ENCODE assay signal across 1 cellular context in genomic region chr19:6516659-6517291, GRCh38.
TF ChIP-seq lines count a peak whose summit lies in the region.

No MANE protein-coding gene starts in this region.

TF ChIP-seq in HepG2, 621 proteins besides CTCF, POLR2A, EP300 and RAD21 (continued from another document and continues in another):
- TF ChIP-seq, protein P1, sequence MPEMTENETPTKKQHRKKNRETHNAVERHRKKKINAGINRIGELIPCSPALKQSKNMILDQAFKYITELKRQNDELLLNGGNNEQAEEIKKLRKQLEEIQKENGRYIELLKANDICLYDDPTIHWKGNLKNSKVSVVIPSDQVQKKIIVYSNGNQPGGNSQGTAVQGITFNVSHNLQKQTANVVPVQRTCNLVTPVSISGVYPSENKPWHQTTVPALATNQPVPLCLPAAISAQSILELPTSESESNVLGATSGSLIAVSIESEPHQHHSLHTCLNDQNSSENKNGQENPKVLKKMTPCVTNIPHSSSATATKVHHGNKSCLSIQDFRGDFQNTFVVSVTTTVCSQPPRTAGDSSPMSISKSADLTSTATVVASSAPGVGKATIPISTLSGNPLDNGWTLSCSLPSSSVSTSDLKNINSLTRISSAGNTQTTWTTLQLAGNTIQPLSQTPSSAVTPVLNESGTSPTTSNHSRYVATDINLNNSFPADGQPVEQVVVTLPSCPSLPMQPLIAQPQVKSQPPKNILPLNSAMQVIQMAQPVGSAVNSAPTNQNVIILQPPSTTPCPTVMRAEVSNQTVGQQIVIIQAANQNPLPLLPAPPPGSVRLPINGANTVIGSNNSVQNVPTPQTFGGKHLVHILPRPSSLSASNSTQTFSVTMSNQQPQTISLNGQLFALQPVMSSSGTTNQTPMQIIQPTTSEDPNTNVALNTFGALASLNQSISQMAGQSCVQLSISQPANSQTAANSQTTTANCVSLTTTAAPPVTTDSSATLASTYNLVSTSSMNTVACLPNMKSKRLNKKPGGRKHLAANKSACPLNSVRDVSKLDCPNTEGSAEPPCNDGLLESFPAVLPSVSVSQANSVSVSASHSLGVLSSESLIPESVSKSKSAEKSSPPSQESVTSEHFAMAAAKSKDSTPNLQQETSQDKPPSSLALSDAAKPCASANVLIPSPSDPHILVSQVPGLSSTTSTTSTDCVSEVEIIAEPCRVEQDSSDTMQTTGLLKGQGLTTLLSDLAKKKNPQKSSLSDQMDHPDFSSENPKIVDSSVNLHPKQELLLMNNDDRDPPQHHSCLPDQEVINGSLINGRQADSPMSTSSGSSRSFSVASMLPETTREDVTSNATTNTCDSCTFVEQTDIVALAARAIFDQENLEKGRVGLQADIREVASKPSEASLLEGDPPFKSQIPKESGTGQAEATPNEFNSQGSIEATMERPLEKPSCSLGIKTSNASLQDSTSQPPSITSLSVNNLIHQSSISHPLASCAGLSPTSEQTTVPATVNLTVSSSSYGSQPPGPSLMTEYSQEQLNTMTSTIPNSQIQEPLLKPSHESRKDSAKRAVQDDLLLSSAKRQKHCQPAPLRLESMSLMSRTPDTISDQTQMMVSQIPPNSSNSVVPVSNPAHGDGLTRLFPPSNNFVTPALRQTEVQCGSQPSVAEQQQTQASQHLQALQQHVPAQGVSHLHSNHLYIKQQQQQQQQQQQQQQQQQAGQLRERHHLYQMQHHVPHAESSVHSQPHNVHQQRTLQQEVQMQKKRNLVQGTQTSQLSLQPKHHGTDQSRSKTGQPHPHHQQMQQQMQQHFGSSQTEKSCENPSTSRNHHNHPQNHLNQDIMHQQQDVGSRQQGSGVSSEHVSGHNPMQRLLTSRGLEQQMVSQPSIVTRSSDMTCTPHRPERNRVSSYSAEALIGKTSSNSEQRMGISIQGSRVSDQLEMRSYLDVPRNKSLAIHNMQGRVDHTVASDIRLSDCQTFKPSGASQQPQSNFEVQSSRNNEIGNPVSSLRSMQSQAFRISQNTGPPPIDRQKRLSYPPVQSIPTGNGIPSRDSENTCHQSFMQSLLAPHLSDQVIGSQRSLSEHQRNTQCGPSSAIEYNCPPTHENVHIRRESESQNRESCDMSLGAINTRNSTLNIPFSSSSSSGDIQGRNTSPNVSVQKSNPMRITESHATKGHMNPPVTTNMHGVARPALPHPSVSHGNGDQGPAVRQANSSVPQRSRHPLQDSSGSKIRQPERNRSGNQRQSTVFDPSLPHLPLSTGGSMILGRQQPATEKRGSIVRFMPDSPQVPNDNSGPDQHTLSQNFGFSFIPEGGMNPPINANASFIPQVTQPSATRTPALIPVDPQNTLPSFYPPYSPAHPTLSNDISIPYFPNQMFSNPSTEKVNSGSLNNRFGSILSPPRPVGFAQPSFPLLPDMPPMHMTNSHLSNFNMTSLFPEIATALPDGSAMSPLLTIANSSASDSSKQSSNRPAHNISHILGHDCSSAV (CRISPR knock-in tag; IDR thresholded peaks at IDR 0.05; ENCODE audit: borderline replicate concordance) = no peak
- TF ChIP-seq TAF1 (CRISPR knock-in tag; IDR thresholded peaks at IDR 0.05) = no peak
- TF ChIP-seq, protein P2, sequence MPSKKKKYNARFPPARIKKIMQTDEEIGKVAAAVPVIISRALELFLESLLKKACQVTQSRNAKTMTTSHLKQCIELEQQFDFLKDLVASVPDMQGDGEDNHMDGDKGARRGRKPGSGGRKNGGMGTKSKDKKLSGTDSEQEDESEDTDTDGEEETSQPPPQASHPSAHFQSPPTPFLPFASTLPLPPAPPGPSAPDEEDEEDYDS (CRISPR knock-in tag; IDR thresholded peaks at IDR 0.05) = peak; percentile 38; the same call in 1 of the 2 replicates
- TF ChIP-seq, protein P3, sequence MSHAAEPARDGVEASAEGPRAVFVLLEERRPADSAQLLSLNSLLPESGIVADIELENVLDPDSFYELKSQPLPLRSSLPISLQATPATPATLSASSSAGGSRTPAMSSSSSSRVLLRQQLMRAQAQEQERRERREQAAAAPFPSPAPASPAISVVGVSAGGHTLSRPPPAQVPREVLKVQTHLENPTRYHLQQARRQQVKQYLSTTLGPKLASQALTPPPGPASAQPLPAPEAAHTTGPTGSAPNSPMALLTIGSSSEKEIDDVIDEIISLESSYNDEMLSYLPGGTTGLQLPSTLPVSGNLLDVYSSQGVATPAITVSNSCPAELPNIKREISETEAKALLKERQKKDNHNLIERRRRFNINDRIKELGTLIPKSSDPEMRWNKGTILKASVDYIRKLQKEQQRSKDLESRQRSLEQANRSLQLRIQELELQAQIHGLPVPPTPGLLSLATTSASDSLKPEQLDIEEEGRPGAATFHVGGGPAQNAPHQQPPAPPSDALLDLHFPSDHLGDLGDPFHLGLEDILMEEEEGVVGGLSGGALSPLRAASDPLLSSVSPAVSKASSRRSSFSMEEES (CRISPR knock-in tag; IDR thresholded peaks at IDR 0.05) = no peak
- TF ChIP-seq DZIP1 (CRISPR knock-in tag; IDR thresholded peaks at IDR 0.05) = no peak
- no peak for TF ChIP-seq ZNF776 (CRISPR knock-in tag; IDR thresholded peaks at IDR 0.05)
- TF ChIP-seq EZH2 (conservative IDR thresholded peaks at IDR 0.05; ENCODE audit: low read depth, low read length) = no peak
- TF ChIP-seq ZNF607 (CRISPR knock-in tag; IDR thresholded peaks at IDR 0.05; ENCODE audit: borderline replicate concordance) = 0 out of 2 replicates have a peak, but pooled peaks have one; percentile 33
- TF ChIP-seq JUN (CRISPR knock-in tag; IDR thresholded peaks at IDR 0.05) = no peak
- TF ChIP-seq TMF1 (CRISPR knock-in tag; IDR thresholded peaks at IDR 0.05; ENCODE audit: low read depth) = no peak
- no peak for TF ChIP-seq ZNF329 (CRISPR knock-in tag; IDR thresholded peaks at IDR 0.05; ENCODE audit: low read depth)
- TF ChIP-seq AHR (CRISPR knock-in tag; IDR thresholded peaks at IDR 0.05) = no peak
- TF ChIP-seq ZNF264 (CRISPR knock-in tag; IDR thresholded peaks at IDR 0.05) = no peak
- TF ChIP-seq RCOR2 (CRISPR knock-in tag; IDR thresholded peaks at IDR 0.05) = 0 out of 2 replicates have a peak, but pooled peaks have one; percentile 22
- TF ChIP-seq CREB1 (IDR thresholded peaks at IDR 0.05) = no peak
- TF ChIP-seq CREB1 (CRISPR knock-in tag; IDR thresholded peaks at IDR 0.05) = no peak
- TF ChIP-seq GATA4 (IDR thresholded peaks at IDR 0.05; ENCODE audit: borderline replicate concordance, low read depth) = no peak
- TF ChIP-seq MLX (CRISPR knock-in tag; IDR thresholded peaks at IDR 0.05) = no peak
- TF ChIP-seq SCMH1 (CRISPR knock-in tag; IDR thresholded peaks at IDR 0.05; ENCODE audit: borderline replicate concordance) = no peak
- TF ChIP-seq LRRFIP1 (CRISPR knock-in tag; conservative IDR thresholded peaks at IDR 0.05) = no peak
- TF ChIP-seq KLF9 (CRISPR knock-in tag; IDR thresholded peaks at IDR 0.05; ENCODE audit: low read depth) = no peak
- TF ChIP-seq, protein P4, sequence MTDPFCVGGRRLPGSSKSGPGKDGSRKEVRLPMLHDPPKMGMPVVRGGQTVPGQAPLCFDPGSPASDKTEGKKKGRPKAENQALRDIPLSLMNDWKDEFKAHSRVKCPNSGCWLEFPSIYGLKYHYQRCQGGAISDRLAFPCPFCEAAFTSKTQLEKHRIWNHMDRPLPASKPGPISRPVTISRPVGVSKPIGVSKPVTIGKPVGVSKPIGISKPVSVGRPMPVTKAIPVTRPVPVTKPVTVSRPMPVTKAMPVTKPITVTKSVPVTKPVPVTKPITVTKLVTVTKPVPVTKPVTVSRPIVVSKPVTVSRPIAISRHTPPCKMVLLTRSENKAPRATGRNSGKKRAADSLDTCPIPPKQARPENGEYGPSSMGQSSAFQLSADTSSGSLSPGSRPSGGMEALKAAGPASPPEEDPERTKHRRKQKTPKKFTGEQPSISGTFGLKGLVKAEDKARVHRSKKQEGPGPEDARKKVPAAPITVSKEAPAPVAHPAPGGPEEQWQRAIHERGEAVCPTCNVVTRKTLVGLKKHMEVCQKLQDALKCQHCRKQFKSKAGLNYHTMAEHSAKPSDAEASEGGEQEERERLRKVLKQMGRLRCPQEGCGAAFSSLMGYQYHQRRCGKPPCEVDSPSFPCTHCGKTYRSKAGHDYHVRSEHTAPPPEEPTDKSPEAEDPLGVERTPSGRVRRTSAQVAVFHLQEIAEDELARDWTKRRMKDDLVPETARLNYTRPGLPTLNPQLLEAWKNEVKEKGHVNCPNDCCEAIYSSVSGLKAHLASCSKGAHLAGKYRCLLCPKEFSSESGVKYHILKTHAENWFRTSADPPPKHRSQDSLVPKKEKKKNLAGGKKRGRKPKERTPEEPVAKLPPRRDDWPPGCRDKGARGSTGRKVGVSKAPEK (CRISPR knock-in tag; IDR thresholded peaks at IDR 0.05; ENCODE audit: borderline replicate concordance) = peak; percentile 67; the same call in 1 of the 2 replicates
- TF ChIP-seq MTA1 (CRISPR knock-in tag; IDR thresholded peaks at IDR 0.05; ENCODE audit: borderline replicate concordance) = peak; percentile 57; the same call in 1 of the 2 replicates
- TF ChIP-seq, protein P5, sequence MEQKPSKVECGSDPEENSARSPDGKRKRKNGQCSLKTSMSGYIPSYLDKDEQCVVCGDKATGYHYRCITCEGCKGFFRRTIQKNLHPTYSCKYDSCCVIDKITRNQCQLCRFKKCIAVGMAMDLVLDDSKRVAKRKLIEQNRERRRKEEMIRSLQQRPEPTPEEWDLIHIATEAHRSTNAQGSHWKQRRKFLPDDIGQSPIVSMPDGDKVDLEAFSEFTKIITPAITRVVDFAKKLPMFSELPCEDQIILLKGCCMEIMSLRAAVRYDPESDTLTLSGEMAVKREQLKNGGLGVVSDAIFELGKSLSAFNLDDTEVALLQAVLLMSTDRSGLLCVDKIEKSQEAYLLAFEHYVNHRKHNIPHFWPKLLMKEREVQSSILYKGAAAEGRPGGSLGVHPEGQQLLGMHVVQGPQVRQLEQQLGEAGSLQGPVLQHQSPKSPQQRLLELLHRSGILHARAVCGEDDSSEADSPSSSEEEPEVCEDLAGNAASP (CRISPR knock-in tag; IDR thresholded peaks at IDR 0.05; ENCODE audit: borderline replicate concordance) = no peak
- peak; percentile 75; the same call in 1 of the 2 replicates for TF ChIP-seq MEF2D (CRISPR knock-in tag; IDR thresholded peaks at IDR 0.05)
- no peak for TF ChIP-seq MATR3 (CRISPR knock-in tag; IDR thresholded peaks at IDR 0.05)
- TF ChIP-seq, protein P6, sequence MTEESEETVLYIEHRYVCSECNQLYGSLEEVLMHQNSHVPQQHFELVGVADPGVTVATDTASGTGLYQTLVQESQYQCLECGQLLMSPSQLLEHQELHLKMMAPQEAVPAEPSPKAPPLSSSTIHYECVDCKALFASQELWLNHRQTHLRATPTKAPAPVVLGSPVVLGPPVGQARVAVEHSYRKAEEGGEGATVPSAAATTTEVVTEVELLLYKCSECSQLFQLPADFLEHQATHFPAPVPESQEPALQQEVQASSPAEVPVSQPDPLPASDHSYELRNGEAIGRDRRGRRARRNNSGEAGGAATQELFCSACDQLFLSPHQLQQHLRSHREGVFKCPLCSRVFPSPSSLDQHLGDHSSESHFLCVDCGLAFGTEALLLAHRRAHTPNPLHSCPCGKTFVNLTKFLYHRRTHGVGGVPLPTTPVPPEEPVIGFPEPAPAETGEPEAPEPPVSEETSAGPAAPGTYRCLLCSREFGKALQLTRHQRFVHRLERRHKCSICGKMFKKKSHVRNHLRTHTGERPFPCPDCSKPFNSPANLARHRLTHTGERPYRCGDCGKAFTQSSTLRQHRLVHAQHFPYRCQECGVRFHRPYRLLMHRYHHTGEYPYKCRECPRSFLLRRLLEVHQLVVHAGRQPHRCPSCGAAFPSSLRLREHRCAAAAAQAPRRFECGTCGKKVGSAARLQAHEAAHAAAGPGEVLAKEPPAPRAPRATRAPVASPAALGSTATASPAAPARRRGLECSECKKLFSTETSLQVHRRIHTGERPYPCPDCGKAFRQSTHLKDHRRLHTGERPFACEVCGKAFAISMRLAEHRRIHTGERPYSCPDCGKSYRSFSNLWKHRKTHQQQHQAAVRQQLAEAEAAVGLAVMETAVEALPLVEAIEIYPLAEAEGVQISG (CRISPR knock-in tag; IDR thresholded peaks at IDR 0.05) = peak; percentile 44; the same call in 1 of the 2 replicates
- no peak for TF ChIP-seq ZEB1 (IDR thresholded peaks at IDR 0.05; ENCODE audit: insufficient replicate concordance, low read depth)
- TF ChIP-seq RARG (CRISPR knock-in tag; IDR thresholded peaks at IDR 0.05; ENCODE audit: low read depth) = no peak
- TF ChIP-seq FOXA3 (CRISPR knock-in tag; IDR thresholded peaks at IDR 0.05) = no peak
- no peak for TF ChIP-seq IRX3 (CRISPR knock-in tag; IDR thresholded peaks at IDR 0.05; ENCODE audit: borderline replicate concordance, low read depth)
- TF ChIP-seq THAP11 (CRISPR knock-in tag; IDR thresholded peaks at IDR 0.05) = peak; percentile 72
- TF ChIP-seq RBM22 (optimal IDR thresholded peaks at IDR 0.05; ENCODE audit: low read length) = no peak
- TF ChIP-seq ZFP36L1 (CRISPR knock-in tag; IDR thresholded peaks at IDR 0.05) = no peak
- TF ChIP-seq ZNF138 (CRISPR knock-in tag; IDR thresholded peaks at IDR 0.05; ENCODE audit: low read depth) = no peak
